In the genomic region with DNA sequence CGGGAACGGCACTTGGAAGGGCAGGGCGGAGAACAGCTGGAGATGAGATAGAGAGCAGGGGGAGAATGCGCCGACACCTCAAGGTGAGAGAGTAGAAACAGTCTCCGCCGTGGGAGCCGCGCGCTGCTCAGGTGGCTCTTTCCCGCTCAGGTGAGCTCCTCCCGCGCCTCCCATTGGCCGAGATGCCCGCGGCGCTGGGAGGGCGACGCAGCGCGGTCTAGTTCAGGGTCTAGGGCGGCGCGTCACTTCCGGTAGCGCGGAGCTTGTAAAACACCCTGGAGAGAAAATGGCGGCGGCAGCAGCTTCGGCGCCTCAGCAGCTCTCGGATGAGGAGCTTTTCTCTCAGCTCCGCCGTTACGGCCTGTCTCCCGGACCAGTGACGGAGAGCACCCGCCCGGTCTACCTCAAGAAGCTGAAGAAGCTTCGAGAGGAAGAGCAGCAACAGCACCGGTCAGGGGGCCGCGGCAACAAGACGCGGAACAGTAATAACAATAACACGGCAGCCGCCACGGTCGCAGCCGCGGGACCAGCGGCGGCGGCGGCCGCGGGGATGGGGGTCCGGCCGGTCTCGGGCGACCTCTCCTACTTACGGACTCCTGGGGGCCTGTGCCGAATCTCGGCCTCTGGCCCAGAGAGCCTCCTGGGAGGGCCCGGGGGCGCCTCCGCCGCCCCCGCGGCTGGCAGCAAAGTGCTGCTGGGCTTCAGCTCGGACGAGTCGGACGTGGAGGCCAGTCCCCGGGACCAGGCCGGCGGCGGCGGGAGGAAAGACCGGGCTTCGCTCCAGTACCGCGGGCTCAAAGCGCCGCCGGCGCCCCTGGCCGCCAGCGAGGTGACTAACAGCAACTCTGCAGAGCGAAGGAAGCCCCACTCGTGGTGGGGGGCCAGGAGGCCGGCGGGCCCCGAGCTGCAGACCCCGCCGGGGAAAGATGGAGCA, we compare ENCODE assay signal across 8 cellular contexts. TPM values are rescaled to one million over a fixed set of nuclear protein-coding genes. Genes with fewer than 3 reads are reported as not detected.
DNase-seq lines count a peak whose midpoint lies in the region; ATAC-seq and TF ChIP-seq lines count a peak whose summit lies in the region.

LEMD3 (plus strand) TSS at position 273 of the 934 bp plus-strand sequence; CDS start at position 287, 14 bp downstream.

- no peaks in the 10 kb centered on the region for H3K9me3 ChIP-seq in OCI-LY1 (ENCODE audit: low read length)
- no peaks in the 10 kb centered on the region for H3K9me3 ChIP-seq in mesodermal cell (ENCODE audit: control insufficient read depth, low read length)

- no peaks in the 10 kb centered on the region for H3K9me2 ChIP-seq in OCI-LY1 (ENCODE audit: low read depth, low read length)

- no peaks in the 10 kb centered on the region for H3K27me3 ChIP-seq in OCI-LY1 (ENCODE audit: insufficient read depth, low read length)

- H3K4me2 ChIP-seq in OCI-LY1 (ENCODE audit: low read length) = peak within 1 kb of the TSS; percentile 99

- H3K27ac ChIP-seq in OCI-LY1 (ENCODE audit: low read depth, low read length, poor library complexity, severe bottlenecking) = peak within 1 kb of the TSS; percentile 78
- peak within 1 kb of the TSS; percentile 91 for H3K27ac ChIP-seq in mesodermal cell (ENCODE audit: low read depth, low read length, severe bottlenecking)

- peaks cover 14% of the 10 kb centered on the region; the same call in 1 of the 2 replicates for H3K36me3 ChIP-seq in OCI-LY1 (ENCODE audit: insufficient read depth, low read length)
- peaks cover 11% of the 10 kb centered on the region for H3K36me3 ChIP-seq in mesodermal cell (ENCODE audit: control insufficient read depth, insufficient read depth, low read length)

- 0% methylated on average over 68 to 91 of the region's 96 CpGs for WGBS in mesodermal cell (ENCODE audit: insufficient coverage in 2 of 2), 2 experiments

- peak; percentile 88 for ATAC-seq in GM21526 (IDR thresholded peaks at IDR 0.05; ENCODE audit: low FRiP score, unreplicated experiment)

- peaks cover 42% of the 10 kb centered on the region for H3K79me2 ChIP-seq in OCI-LY1 (ENCODE audit: insufficient read depth, low read length)

- peak within 1 kb of the TSS; percentile 98 for H2AFZ ChIP-seq in OCI-LY1 (ENCODE audit: low read length)

- no peaks in the 10 kb centered on the region for H3F3A ChIP-seq in OCI-LY1 (ENCODE audit: insufficient read depth, low read length)

- DNase-seq in DMS 273 (lab: John Stamatoyannopoulos, UW; ENCODE audit: unreplicated experiment) (peak; percentile 95), HuH-7 (ENCODE audit: low spot score) (peak; percentile 93)
- DNase-seq in activated CD8-positive, alpha-beta memory T cell treated with anti-CD3 and anti-CD28 coated beads, Interleukin-2, amount 50 U/mL, for 4 hours = peak; percentile 95
- DNase-seq in stimulated activated CD8-positive, alpha-beta memory T cell treated with anti-CD3 and anti-CD28 coated beads, Interleukin-15, amount 100 ng/mL, for 24 hours (ENCODE audit: low read depth) = peak; percentile 78

- H3K9ac ChIP-seq in OCI-LY1 (ENCODE audit: low read length) = peak within 1 kb of the TSS; percentile 94

- H3K4me3 ChIP-seq in OCI-LY1 (ENCODE audit: low read depth, low read length, poor library complexity, severe bottlenecking) (peak within 1 kb of the TSS; percentile 92), mesodermal cell (ENCODE audit: extremely low read depth, insufficient read depth, low read length, poor library complexity, severe bottlenecking) (peak within 1 kb of the TSS; percentile 94)

- H4K20me1 ChIP-seq in OCI-LY1 (ENCODE audit: insufficient read depth, low read length) = no peaks in the 10 kb centered on the region

- in situ Hi-C loops in endometrial microvascular endothelial cells (cut with HindIII; ENCODE audit: inconsistent ontology term, low pct_unique_long_range_greater_than_20kb, low sequenced_read_pairs) = no loop called here

- H3K4me1 ChIP-seq in OCI-LY1 (ENCODE audit: insufficient read depth, low read length, severe bottlenecking) = peaks cover 44% of the 10 kb centered on the region
- peaks cover 11% of the 10 kb centered on the region for H3K4me1 ChIP-seq in mesodermal cell (ENCODE audit: control insufficient read depth, insufficient read depth, low read length, poor library complexity, severe bottlenecking)

- no peak; the same call in 1 of the 2 replicates for TF ChIP-seq CTCF in OCI-LY1 (IDR thresholded peaks at IDR 0.05; ENCODE audit: low read length)

RNA-seq across cellular contexts. Expression of gene LEMD3, which starts in this region (rescaled TPM):
- total RNA-seq in endometrial microvascular endothelial cells (ENCODE audit: inconsistent ontology term) = 17.1 TPM
- polyA plus RNA-seq in mesodermal cell (2013, experiment 1 of 2) = 16.5 TPM
- polyA plus RNA-seq in mesodermal cell (2013, experiment 2 of 2) = 15.1 TPM

Comparison
In these comparisons a context has a peak if more than half of its experiments do, and no peak if none do; other contexts are left out.
1. Peak in every context shown above with its lines: DNase-seq, ATAC-seq, H3K4me3 ChIP-seq and H3K27ac ChIP-seq.